In genomic region chr11:130314184-130314748, GRCh38 we compare ENCODE assay signal across 8 cellular contexts. TPM values are rescaled to one million over a fixed set of nuclear protein-coding genes. Genes with fewer than 3 reads are reported as not detected.
DNase-seq lines count a peak whose midpoint lies in the region; ATAC-seq and TF ChIP-seq lines count a peak whose summit lies in the region.

No MANE protein-coding gene starts in this region.

- DNase-seq in Caki2 (ENCODE audit: low read depth) = peak; percentile 62
- DNase-seq in SK-N-MC (ENCODE audit: low read depth, low spot score) = no peak
- peak; percentile 78 for DNase-seq in activated naive CD8-positive, alpha-beta T cell treated with anti-CD3 and anti-CD28 coated beads for 36 hours
- DNase-seq in heart right ventricle = peak; percentile 59 to 76
- peak; percentile 86 for DNase-seq in posterior vena cava (ENCODE audit: low spot score)

- intact Hi-C loops in heart right ventricle (cut with DNase I) = loop anchor here in 3 of 10 donors (10.0 kb wide), 2 partner anchors 581 to 601 kb away; partner anchors contain the start of gene SNX19 (in 1 of the 3)
- intact Hi-C loops in posterior vena cava (cut with DNase I) = no loop called here

- H3K4me1 ChIP-seq in heart right ventricle (peaks cover 0 to 52% (median 40%) of the 10 kb centered on the region in 9 donors), urinary bladder (ENCODE audit: insufficient read depth) (peaks cover 2% of the 10 kb centered on the region)

- H3K36me3 ChIP-seq in SK-N-MC (ENCODE audit: insufficient read depth, low read length) (peaks cover 1% of the 10 kb centered on the region; the same call in 1 of the 2 replicates), heart right ventricle (no peaks in the 10 kb centered on the region), urinary bladder (ENCODE audit: insufficient read depth) (no peaks in the 10 kb centered on the region)

- peak overlapping the region; percentile 71; the same call in 1 of the 2 replicates for H3K27ac ChIP-seq in SK-N-MC
- peak overlapping the region; percentile 87 to 95 (median 92) for H3K27ac ChIP-seq in heart right ventricle
- peak overlapping the region; percentile 94 for H3K27ac ChIP-seq in urinary bladder (ENCODE audit: low read depth)

- 0 to 1% methylated on average over 21 to 66 of the region's 68 CpGs for WGBS in heart right ventricle, 2 donors
- under 1% methylated on average over 60 of the region's 68 CpGs for WGBS in urinary bladder

- H3K4me3 ChIP-seq in SK-N-MC = peak overlapping the region; percentile 96
- H3K4me3 ChIP-seq in heart right ventricle = peak overlapping the region; percentile 65 to 98 (median 89)
- peak overlapping the region; percentile 96 for H3K4me3 ChIP-seq in urinary bladder (ENCODE audit: low read depth, low read length)

- peaks cover 29% of the 10 kb centered on the region for H3K4me1 Mint-ChIP-seq in activated naive CD8-positive, alpha-beta T cell treated with anti-CD3 and anti-CD28 coated beads for 36 hours

- TF ChIP-seq CTCF in heart right ventricle (IDR thresholded peaks at IDR 0.05) = peak in 1 of 9 donors; percentile 12

- H3K9me3 Mint-ChIP-seq in activated naive CD8-positive, alpha-beta T cell treated with anti-CD3 and anti-CD28 coated beads for 36 hours = no peaks in the 10 kb centered on the region

- H3K9ac ChIP-seq in SK-N-MC (ENCODE audit: insufficient read length) = peak overlapping the region; percentile 84

- peaks cover 6% of the 10 kb centered on the region for H3K36me3 Mint-ChIP-seq in activated naive CD8-positive, alpha-beta T cell treated with anti-CD3 and anti-CD28 coated beads for 36 hours

- peak overlapping the region; percentile 96 for H3K27ac Mint-ChIP-seq in activated naive CD8-positive, alpha-beta T cell treated with anti-CD3 and anti-CD28 coated beads for 36 hours

- in situ Hi-C loops in Caki2 (cut with HindIII; ENCODE audit: low pct_unique_long_range_greater_than_20kb, low sequenced_read_pairs) = no loop called here

- peak overlapping the region; percentile 97 for H3K4me3 Mint-ChIP-seq in activated naive CD8-positive, alpha-beta T cell treated with anti-CD3 and anti-CD28 coated beads for 36 hours

- H3K27me3 Mint-ChIP-seq in activated naive CD8-positive, alpha-beta T cell treated with anti-CD3 and anti-CD28 coated beads for 36 hours = no peaks in the 10 kb centered on the region

- no peaks in the 10 kb centered on the region for H3K9me3 ChIP-seq in SK-N-MC (ENCODE audit: low read depth, low read length)
- no peaks in the 10 kb centered on the region for H3K9me3 ChIP-seq in heart right ventricle

- no peaks in the 10 kb centered on the region for H3K27me3 ChIP-seq in heart right ventricle

- ATAC-seq in GM19438 (IDR thresholded peaks at IDR 0.05; ENCODE audit: low read depth, unreplicated experiment) (peak; percentile 42), HG03521 (IDR thresholded peaks at IDR 0.05; ENCODE audit: unreplicated experiment) (peak; percentile 41), heart right ventricle (peak; percentile 63 to 89 (median 82))

RNA-seq across cellular contexts. Expression of gene ZBTB44, which starts 0.5 kb away (rescaled TPM):
- 23.8 and 25.5 TPM in 2 replicates for total RNA-seq in Caki2 (2014; rRNA removed; shearing (Covaris generic); ENCODE audit: low replicate concordance)
- 10 to 100 TPM; 43.2 to 44.6 TPM for total RNA-seq in activated naive CD8-positive, alpha-beta T cell treated with anti-CD3 and anti-CD28 coated beads for 36 hours
- total RNA-seq in heart right ventricle = 10 to 100 TPM; 36.5 to 51.6 (median 39.6) TPM
- polyA plus RNA-seq in heart right ventricle = 10 to 100 TPM in 1 of 2 donors, 1 to 10 TPM in 1; 6.8 to 12.7 TPM
- 10 to 100 TPM; 24.2 to 30.5 TPM for total RNA-seq in posterior vena cava
- total RNA-seq in urinary bladder = 85.6 TPM
- polyA plus RNA-seq in urinary bladder = 12.1 TPM
